ENCODE assay signal across 17 cellular contexts in genomic region chr2:237631801-237632585, GRCh38. TPM values are rescaled to one million over a fixed set of nuclear protein-coding genes. Genes with fewer than 3 reads are reported as not detected.
DNase-seq lines count a peak whose midpoint lies in the region; ATAC-seq and TF ChIP-seq lines count a peak whose summit lies in the region.
"Had no signal": no experiment of that assay in that cellular context is flagged by ENCODE, and none has a peak within 500 bp of the region (broad histone marks: within the 10 kb centered on the region; RNA-seq: fewer than 3 reads in every experiment).

No MANE protein-coding gene starts in this region.

- H3K36me3 Mint-ChIP-seq in endodermal cell (ENCODE audit: low read depth) = peaks cover 65% of the 10 kb centered on the region

- peaks cover 31% of the 10 kb centered on the region for H3K4me1 Mint-ChIP-seq in endodermal cell

- ATAC-seq in Right ventricle myocardium superior (ENCODE audit: poor library complexity) = no peak
- ATAC-seq in upper lobe of right lung = no peak
- ATAC-seq: GM23338 had no signal

- no peak for TF ChIP-seq CTCF in left ventricle myocardium inferior (IDR thresholded peaks at IDR 0.05; ENCODE audit: borderline replicate concordance)
- no peak for TF ChIP-seq CTCF in endodermal cell (conservative IDR thresholded peaks at IDR 0.05)
- TF ChIP-seq CTCF in osteoblast (IDR thresholded peaks at IDR 0.05; ENCODE audit: extremely low read depth, low read depth, low read length) = no peak
- no peak for TF ChIP-seq CTCF in upper lobe of right lung (IDR thresholded peaks at IDR 0.05)

- H3K9me3 ChIP-seq in left ventricle myocardium inferior (replicated peaks) (peaks cover 16% of the 10 kb centered on the region), endodermal cell (ENCODE audit: control insufficient read depth, low read length) (peaks cover 38% of the 10 kb centered on the region), osteoblast (ENCODE audit: low read depth, low read length) (peaks cover 3% of the 10 kb centered on the region), upper lobe of right lung (no peaks in the 10 kb centered on the region)

- intact Hi-C loops in left ventricle myocardium inferior (cut with micrococcal nuclease) (no loop called here), Right ventricle myocardium superior (cut with DNase I) (no loop called here), upper lobe of right lung (cut with DNase I) (no loop called here)

- DNase-seq in left ventricle myocardium inferior = no peak
- DNase-seq in Right ventricle myocardium superior = no peak
- DNase-seq in endodermal cell = no peak
- peak; percentile 37 for DNase-seq in osteoblast (ENCODE audit: insufficient read length, low spot score, missing footprints)
- peak; percentile 48 for DNase-seq in upper lobe of right lung
- no peak for DNase-seq in activated CD4-positive, alpha-beta T cell treated with anti-CD3 and anti-CD28 coated beads for 1 hour
- DNase-seq in HCEC 1CT = no peak
- DNase-seq in NCI-H2029 treated with DMSO at 0.1 percent for 48 hours (lab: John Stamatoyannopoulos, UW) = no peak
- DNase-seq: AML-193, NCI-H1417, NCI-H187, NCI-H2107, NCI-H69, SJCRH30 had no signal

- H3K4me3 Mint-ChIP-seq in endodermal cell = no peak overlapping the region
- H3K4me3 Mint-ChIP-seq: CD14-positive monocyte, GM23338 had no signal

- peaks cover 65% of the 10 kb centered on the region for H3K79me2 ChIP-seq in osteoblast (ENCODE audit: insufficient read depth, low read length)

- H3K27ac Mint-ChIP-seq in endodermal cell = no peak overlapping the region
- H3K27ac Mint-ChIP-seq: GM23338, IgD-negative memory B cell had no signal

- no peaks in the 10 kb centered on the region for H3K36me3 ChIP-seq in left ventricle myocardium inferior
- H3K36me3 ChIP-seq in endodermal cell (ENCODE audit: control insufficient read depth, insufficient read depth, low read length) = peaks cover 82% of the 10 kb centered on the region
- H3K36me3 ChIP-seq in osteoblast (ENCODE audit: insufficient read depth, low read length) = no peaks in the 10 kb centered on the region
- H3K36me3 ChIP-seq in upper lobe of right lung = no peaks in the 10 kb centered on the region

- H4K20me1 ChIP-seq in osteoblast (ENCODE audit: insufficient read depth, low read length) = peaks cover 20% of the 10 kb centered on the region

- peak overlapping the region; percentile 80 for H3K4me3 ChIP-seq in left ventricle myocardium inferior
- peak overlapping the region; percentile 71 for H3K4me3 ChIP-seq in endodermal cell (ENCODE audit: low read length)
- H3K4me3 ChIP-seq in osteoblast (ENCODE audit: insufficient read depth, low read length) = no peak overlapping the region
- H3K4me3 ChIP-seq in upper lobe of right lung = no peak overlapping the region
- H3K4me3 ChIP-seq: GM23338, SJCRH30 had no signal

- H3K27ac ChIP-seq in left ventricle myocardium inferior (replicated peaks) (peak overlapping the region; percentile 92), endodermal cell (ENCODE audit: low read depth, low read length) (no peak overlapping the region), osteoblast (ENCODE audit: low read depth, low read length) (no peak overlapping the region), upper lobe of right lung (no peak overlapping the region)
- H3K27ac ChIP-seq: SJCRH30 had no signal

- 94 to 98% methylated on average over 10 to 19 of the region's 19 CpGs for WGBS in endodermal cell (ENCODE audit: insufficient coverage in 1 of 2, insufficient read length in 1 of 2), 2 experiments

- peaks cover 30% of the 10 kb centered on the region for H3K9me3 Mint-ChIP-seq in endodermal cell

- H3K9ac ChIP-seq in endodermal cell (ENCODE audit: extremely low read depth, low read length, poor library complexity, severe bottlenecking) = no peak overlapping the region

- no peaks in the 10 kb centered on the region for H3K27me3 Mint-ChIP-seq in endodermal cell (ENCODE audit: insufficient read depth)

- peaks cover 69% of the 10 kb centered on the region for H3K4me1 ChIP-seq in left ventricle myocardium inferior
- H3K4me1 ChIP-seq in endodermal cell (ENCODE audit: control insufficient read depth, insufficient read depth, low read length) = peaks cover 6% of the 10 kb centered on the region
- H3K4me1 ChIP-seq in osteoblast (ENCODE audit: insufficient read depth, low read length) = peaks cover 19% of the 10 kb centered on the region
- peaks cover 14% of the 10 kb centered on the region for H3K4me1 ChIP-seq in upper lobe of right lung

- H3K27me3 ChIP-seq in left ventricle myocardium inferior (ENCODE audit: low read depth) (no peaks in the 10 kb centered on the region), endodermal cell (ENCODE audit: control insufficient read depth, insufficient read depth, low read length, poor library complexity, severe bottlenecking) (no peaks in the 10 kb centered on the region), osteoblast (ENCODE audit: insufficient read depth, low read length) (no peaks in the 10 kb centered on the region), upper lobe of right lung (no peaks in the 10 kb centered on the region)
- H3K27me3 ChIP-seq: SJCRH30 had no signal

- no peak overlapping the region for H2AFZ ChIP-seq in osteoblast (ENCODE audit: low read length)
- H2AFZ ChIP-seq: GM23338 had no signal

- H3K4me2 ChIP-seq in osteoblast (ENCODE audit: insufficient read depth, low read length) = no peak overlapping the region
- H3K4me2 ChIP-seq: GM23338 had no signal

RNA-seq across cellular contexts. Expression of gene LRRFIP1, which starts 4.6 kb away (rescaled TPM):
- 97.1 TPM for total RNA-seq in left ventricle myocardium inferior
- 88.5 TPM for total RNA-seq in Right ventricle myocardium superior
- 100 to 1,000 TPM; 102 to 132 TPM for total RNA-seq in endodermal cell
- polyA plus RNA-seq in endodermal cell (2013, experiment 1 of 2) = 54.2 TPM
- polyA plus RNA-seq in endodermal cell (2013, experiment 2 of 2) = 58.4 TPM
- 48.3 and 51.8 TPM in 2 replicates for total RNA-seq in osteoblast
- total RNA-seq in upper lobe of right lung = 178 TPM

RNA-seq across cellular contexts. Expression of gene RAB17, which starts 41.5 kb away (rescaled TPM):
- 4.5 TPM for total RNA-seq in left ventricle myocardium inferior
- total RNA-seq in Right ventricle myocardium superior = 4.1 TPM
- total RNA-seq in endodermal cell = 100 to 1,000 TPM; 235 to 369 TPM
- polyA plus RNA-seq in endodermal cell (2013, experiment 1 of 2) = 37.5 TPM
- polyA plus RNA-seq in endodermal cell (2013, experiment 2 of 2) = 35.9 TPM
- 0.36 TPM in 1 of 2 replicates, not detected in the other for total RNA-seq in osteoblast
- 50.9 TPM for total RNA-seq in upper lobe of right lung
- polyA plus RNA-seq: IgD-negative memory B cell had no signal

Comparison
In these comparisons a context has a peak if more than half of its experiments do, and no peak if none do; other contexts are left out.
1. DNase-seq: peak in osteoblast (single experiment) and upper lobe of right lung (single experiment); none in left ventricle myocardium inferior (single experiment), Right ventricle myocardium superior (single experiment), endodermal cell (single experiment), activated CD4-positive, alpha-beta T cell treated with anti-CD3 and anti-CD28 coated beads for 1 hour (single experiment), HCEC 1CT (single experiment) and NCI-H2029 treated with DMSO at 0.1 percent for 48 hours (single experiment).
2. H3K4me3 ChIP-seq: peak in left ventricle myocardium inferior (single experiment) and endodermal cell (single experiment); none in osteoblast (single experiment) and upper lobe of right lung (single experiment).